In the genomic region with DNA sequence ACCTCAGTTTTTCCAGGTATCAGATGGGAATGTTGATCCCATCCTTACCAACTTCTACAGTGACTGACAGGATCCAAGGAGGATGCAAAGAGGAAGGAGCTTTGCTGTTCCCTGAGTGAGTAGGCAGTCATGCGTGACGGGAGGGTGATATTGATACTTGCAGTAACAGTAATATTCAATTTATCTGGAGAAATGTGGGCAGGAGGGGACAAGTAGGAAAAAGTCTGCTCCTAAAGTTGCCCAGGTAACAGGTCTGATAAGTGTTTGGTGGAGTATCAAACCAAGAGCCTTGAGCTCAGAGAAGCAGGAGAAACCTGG, we compare ENCODE assay signal across 1 cellular context.
TF ChIP-seq lines count a peak whose summit lies in the region.

No MANE protein-coding gene starts in this region.

TF ChIP-seq in IMR-90, 13 proteins besides CTCF, POLR2A, EP300 and RAD21:
- TF ChIP-seq RCOR1 (IDR thresholded peaks at IDR 0.05; ENCODE audit: insufficient replicate concordance, low read length) (no peak), MAFK (IDR thresholded peaks at IDR 0.05; ENCODE audit: low read depth, low read length) (no peak), MAZ (IDR thresholded peaks at IDR 0.05; ENCODE audit: borderline replicate concordance, low read depth, low read length) (no peak), MXI1 (IDR thresholded peaks at IDR 0.05; ENCODE audit: borderline replicate concordance, low read depth, low read length) (no peak)
TF ChIP-seq in IMR-90: peak in this region for 0.
